19 cellular contexts compared by ENCODE assay signal in the genomic region with DNA sequence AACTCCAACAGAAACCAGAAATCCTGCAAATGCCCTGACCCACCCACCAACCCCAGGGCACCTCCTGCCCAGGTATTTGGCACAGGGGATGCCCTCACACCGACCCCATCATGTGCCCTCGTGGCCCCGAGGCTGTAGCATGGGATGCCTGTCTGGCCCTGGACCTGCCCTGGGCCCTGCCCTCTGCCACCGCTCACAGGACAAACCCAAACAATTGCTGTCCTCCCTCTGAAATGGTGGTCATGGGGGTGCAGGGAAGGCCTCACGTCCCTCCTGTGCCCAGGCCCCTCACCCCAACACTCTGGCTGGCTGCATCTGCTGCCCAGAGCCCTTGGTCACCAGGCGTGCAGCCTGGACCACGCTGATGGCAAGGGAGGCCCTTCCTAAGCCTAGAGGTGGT. TPM values are rescaled to one million over a fixed set of nuclear protein-coding genes. Genes with fewer than 3 reads are reported as not detected.
"Had no signal": no experiment of that assay in that cellular context is flagged by ENCODE, and none has a peak within 500 bp of the region (broad histone marks: within the 10 kb centered on the region; RNA-seq: fewer than 3 reads in every experiment).

No MANE protein-coding gene starts in this region.

- H3K9me3 ChIP-seq: testis had no signal

- H3K4me3 ChIP-seq: mucosa of descending colon, testis, upper lobe of right lung had no signal

- H3K27ac ChIP-seq: epithelial cell of prostate had no signal

- H3K36me3 ChIP-seq: upper lobe of right lung had no signal

- H3K27me3 ChIP-seq: ascending aorta, sigmoid colon, stomach, testis, upper lobe of right lung had no signal

- H3K27ac Mint-ChIP-seq: nephron progenitor cell had no signal

- ATAC-seq: activated CD8-positive, alpha-beta T cell treated with anti-CD3 and anti-CD28 coated beads for 36 hours; left lobe of liver; mucosa of descending colon; upper lobe of right lung had no signal

- DNase-seq: activated CD4-positive, alpha-beta T cell treated with anti-CD3 and anti-CD28 coated beads for 1 hour; activated CD8-positive, alpha-beta memory T cell treated with anti-CD3 and anti-CD28 coated beads, Interleukin-2, amount 50 U/mL, for 4 hours; activated CD8-positive, alpha-beta T cell treated with anti-CD3 and anti-CD28 coated beads for 36 hours; activated naive CD4-positive, alpha-beta T cell treated with Interleukin-2 at 50 U/mL for 16 hours; foreskin melanocyte; nephron progenitor cell; sigmoid colon; spleen; stimulated activated CD4-positive, alpha-beta T cell treated with anti-CD3 and anti-CD28 coated beads, Interleukin-1b, Interleukin-23, amount 100 ng/mL, for 48 hours; stomach; testis; upper lobe of right lung had no signal

RNA-seq across cellular contexts. Expression of a gene that starts 55.0 kb away (rescaled TPM):
- total RNA-seq: ascending aorta, dermis microvascular lymphatic vessel endothelial cell, lung microvascular endothelial cell had no signal
- polyA plus RNA-seq: fibroblast of lung had no signal
